Comparison of ENCODE assay signal across 8 cellular contexts in genomic region chr4:70902577-70903281, GRCh38.
DNase-seq lines count a peak whose midpoint lies in the region; ATAC-seq and TF ChIP-seq lines count a peak whose summit lies in the region.

No MANE protein-coding gene starts in this region.

- no peaks in the 10 kb centered on the region for H3K9me3 Mint-ChIP-seq in central memory CD8-positive, alpha-beta T cell
- H3K9me3 Mint-ChIP-seq in stimulated activated naive B cell treated with anti-CD40 and anti-IgM and Interleukin-4, amounts not matched to agents 10 μg/mL and 1 μg/mL and 100 μg/mL, for 72 hours = no peaks in the 10 kb centered on the region

- peak overlapping the region; percentile 88 for H3K27ac Mint-ChIP-seq in central memory CD8-positive, alpha-beta T cell (ENCODE audit: low read depth)
- peak overlapping the region; percentile 96 for H3K27ac Mint-ChIP-seq in stimulated activated naive B cell treated with anti-CD40 and anti-IgM and Interleukin-4, amounts not matched to agents 10 μg/mL and 1 μg/mL and 100 μg/mL, for 72 hours

- no peak for TF ChIP-seq CTCF in RWPE2 (IDR thresholded peaks at IDR 0.05; ENCODE audit: poor library complexity, severe bottlenecking)

- no peaks in the 10 kb centered on the region for H3K4me1 ChIP-seq in RWPE2 (ENCODE audit: insufficient read depth, poor library complexity, severe bottlenecking)

- peaks cover 40% of the 10 kb centered on the region for H3K4me1 Mint-ChIP-seq in central memory CD8-positive, alpha-beta T cell
- peaks cover 16 to 44% of the 10 kb centered on the region in 2 donors for H3K4me1 Mint-ChIP-seq in stimulated activated naive B cell treated with anti-CD40 and anti-IgM and Interleukin-4, amounts not matched to agents 10 μg/mL and 1 μg/mL and 100 μg/mL, for 72 hours

- peak; percentile 64 for ATAC-seq in GM18907 (IDR thresholded peaks at IDR 0.05; ENCODE audit: unreplicated experiment)
- ATAC-seq in HG03097 (IDR thresholded peaks at IDR 0.05; ENCODE audit: low FRiP score, unreplicated experiment) = peak; percentile 35
- peak; percentile 61 for ATAC-seq in RWPE2 (ENCODE audit: low read depth)
- ATAC-seq in central memory CD8-positive, alpha-beta T cell (replicated peaks; ENCODE audit: extremely low read depth, poor library complexity, severe bottlenecking) = peak; percentile 41
- peak; percentile 65 to 70 for ATAC-seq in stimulated activated naive B cell treated with anti-CD40 and anti-IgM and Interleukin-4, amounts not matched to agents 10 μg/mL and 1 μg/mL and 100 μg/mL, for 72 hours (replicated peaks)

- H3K27ac ChIP-seq in RWPE2 (ENCODE audit: poor library complexity, severe bottlenecking) (peak overlapping the region; percentile 59), layer of hippocampus (ENCODE audit: low read depth, low read length) (peak overlapping the region; percentile 89)

- H3K27me3 Mint-ChIP-seq in central memory CD8-positive, alpha-beta T cell = no peaks in the 10 kb centered on the region
- no peaks in the 10 kb centered on the region for H3K27me3 Mint-ChIP-seq in stimulated activated naive B cell treated with anti-CD40 and anti-IgM and Interleukin-4, amounts not matched to agents 10 μg/mL and 1 μg/mL and 100 μg/mL, for 72 hours

- H3K36me3 Mint-ChIP-seq in central memory CD8-positive, alpha-beta T cell (ENCODE audit: insufficient read depth) = peaks cover 9% of the 10 kb centered on the region
- H3K36me3 Mint-ChIP-seq in stimulated activated naive B cell treated with anti-CD40 and anti-IgM and Interleukin-4, amounts not matched to agents 10 μg/mL and 1 μg/mL and 100 μg/mL, for 72 hours = peaks cover 19 to 27% of the 10 kb centered on the region in 2 donors

- DNase-seq in CD1c-positive myeloid dendritic cell (ENCODE audit: extremely low spot score) (peak; percentile 37), RWPE2 (ENCODE audit: low spot score) (peak; percentile 54), NCI-H774 (lab: John Stamatoyannopoulos, UW) (no peak)
- DNase-seq in central memory CD8-positive, alpha-beta T cell (ENCODE audit: low spot score in 2 of 2) = peak in 1 of 2 donors; percentile 18
- peak; percentile 5 for DNase-seq in stimulated activated naive B cell treated with anti-CD40 and anti-IgM and Interleukin-4, amounts not matched to agents 10 μg/mL and 1 μg/mL and 100 μg/mL, for 72 hours

- H3K4me3 Mint-ChIP-seq in central memory CD8-positive, alpha-beta T cell = peak overlapping the region; percentile 96
- peak overlapping the region; percentile 93 to 94 for H3K4me3 Mint-ChIP-seq in stimulated activated naive B cell treated with anti-CD40 and anti-IgM and Interleukin-4, amounts not matched to agents 10 μg/mL and 1 μg/mL and 100 μg/mL, for 72 hours

- peak overlapping the region; percentile 96 for H3K4me3 ChIP-seq in RWPE2 (ENCODE audit: severe bottlenecking)

- no peaks in the 10 kb centered on the region for H3K27me3 ChIP-seq in RWPE2 (ENCODE audit: insufficient read depth, poor library complexity, severe bottlenecking)
- H3K27me3 ChIP-seq in layer of hippocampus (ENCODE audit: control insufficient read depth, insufficient read depth, low read length) = no peaks in the 10 kb centered on the region

- H3K9me3 ChIP-seq in RWPE2 (ENCODE audit: severe bottlenecking) = no peaks in the 10 kb centered on the region

- peaks cover 21% of the 10 kb centered on the region for H3K36me3 ChIP-seq in RWPE2 (ENCODE audit: low read depth)
